ENCODE assay signal across 8 cellular contexts in genomic region chr4:175536852-175537453, GRCh38.
DNase-seq lines count a peak whose midpoint lies in the region; ATAC-seq, FAIRE-seq and TF ChIP-seq lines count a peak whose summit lies in the region.

No MANE protein-coding gene starts in this region.

- POLR2A ChIA-PET in WTC11 (lab: Charles Lee), result no interaction called here

- CTCF ChIA-PET in WTC11 (lab: Charles Lee), result interaction anchor here (1.3 kb wide), 1 partner anchor 9 kb away, joined by 3 read pairs; no protein-coding TSS in a partner anchor

- no peak overlapping the region for H3K4me3 Mint-ChIP-seq in WTC11

- no peak for DNase-seq in D721Med (ENCODE audit: insufficient read length, low spot score)
- peak; percentile 59 for DNase-seq in NB4 (ENCODE audit: low read depth)
- no peak for DNase-seq in WTC11 (ENCODE audit: low spot score)
- peak; percentile 41 for DNase-seq in iPS-NIHi7 (ENCODE audit: extremely low spot score)
- no peak for DNase-seq in activated CD4-positive, alpha-beta T cell treated with anti-CD3 and anti-CD28 coated beads for 4 hours

- TF ChIP-seq POLR2A in NB4 (IDR thresholded peaks at IDR 0.05; ENCODE audit: extremely low read depth, insufficient read length), result no peak

- H3K4me3 ChIP-seq in NB4 (ENCODE audit: low read depth, low read length), result no peak overlapping the region

- H3K36me3 Mint-ChIP-seq in WTC11, result peaks cover 10% of the 10 kb centered on the region

- TF ChIP-seq CTCF in D721Med (IDR thresholded peaks at IDR 0.05; ENCODE audit: insufficient read depth, missing control alignments) (peak; percentile 34), NB4 (IDR thresholded peaks at IDR 0.05; ENCODE audit: low read depth, low read length) (peak; percentile 23), WTC11 (IDR thresholded peaks at IDR 0.05) (peak; percentile 45)

- no peak overlapping the region for H3K27ac Mint-ChIP-seq in WTC11

- H3K4me1 Mint-ChIP-seq in WTC11, result no peaks in the 10 kb centered on the region

- FAIRE-seq in D721Med (lab: Jason Lieb, UNC), result peak; percentile 92

- H3K9me3 Mint-ChIP-seq in WTC11, result peaks cover 14% of the 10 kb centered on the region

- peak; percentile 59 for ATAC-seq in GM21515 (IDR thresholded peaks at IDR 0.05; ENCODE audit: unreplicated experiment)
- ATAC-seq in WTC11, result no peak
- no peak for ATAC-seq in HG03108 (IDR thresholded peaks at IDR 0.05; ENCODE audit: unreplicated experiment)
- no peak for ATAC-seq in HG03139 (IDR thresholded peaks at IDR 0.05; ENCODE audit: unreplicated experiment)

- H3K27me3 Mint-ChIP-seq in WTC11 (ENCODE audit: low read depth), result no peaks in the 10 kb centered on the region

TF ChIP-seq in WTC11, 78 proteins besides CTCF, POLR2A, EP300 and RAD21:
- TF ChIP-seq ETV6 (CRISPR knock-in tag; IDR thresholded peaks at IDR 0.05) (no peak), MLX (CRISPR knock-in tag; IDR thresholded peaks at IDR 0.05) (no peak), JUN (CRISPR knock-in tag; IDR thresholded peaks at IDR 0.05) (no peak), TEAD4 (CRISPR knock-in tag; IDR thresholded peaks at IDR 0.05) (no peak), ZMAT4 (CRISPR knock-in tag; IDR thresholded peaks at IDR 0.05) (no peak), FOXJ3 (CRISPR knock-in tag; IDR thresholded peaks at IDR 0.05; ENCODE audit: borderline replicate concordance) (no peak), NFE2L1 (CRISPR knock-in tag; IDR thresholded peaks at IDR 0.05) (no peak), HMGXB4 (CRISPR knock-in tag; IDR thresholded peaks at IDR 0.05) (no peak), ZNF281 (CRISPR knock-in tag; IDR thresholded peaks at IDR 0.05) (no peak), KAT7 (CRISPR knock-in tag; IDR thresholded peaks at IDR 0.05; ENCODE audit: borderline replicate concordance) (no peak), AFF4 (CRISPR knock-in tag; IDR thresholded peaks at IDR 0.05; ENCODE audit: borderline replicate concordance) (no peak), E2F5 (CRISPR knock-in tag; IDR thresholded peaks at IDR 0.05) (no peak), MXD4 (CRISPR knock-in tag; IDR thresholded peaks at IDR 0.05; ENCODE audit: borderline replicate concordance) (no peak), ATF3 (CRISPR knock-in tag; conservative IDR thresholded peaks at IDR 0.05) (no peak), SOX15 (CRISPR knock-in tag; IDR thresholded peaks at IDR 0.05) (no peak), RORB (CRISPR knock-in tag; IDR thresholded peaks at IDR 0.05) (no peak)

Comparison
In these comparisons a context has a peak if more than half of its experiments do, and no peak if none do; other contexts are left out.
1. DNase-seq: peak in NB4 (single experiment) and iPS-NIHi7 (single experiment); none in D721Med (single experiment), WTC11 (single experiment) and activated CD4-positive, alpha-beta T cell treated with anti-CD3 and anti-CD28 coated beads for 4 hours (0 of 2).
2. Peak in every context shown above with its lines, with median percentiles within 50 percentile points of each other: CTCF ChIP-seq.